8 cellular contexts compared by ENCODE assay signal in the genomic region with DNA sequence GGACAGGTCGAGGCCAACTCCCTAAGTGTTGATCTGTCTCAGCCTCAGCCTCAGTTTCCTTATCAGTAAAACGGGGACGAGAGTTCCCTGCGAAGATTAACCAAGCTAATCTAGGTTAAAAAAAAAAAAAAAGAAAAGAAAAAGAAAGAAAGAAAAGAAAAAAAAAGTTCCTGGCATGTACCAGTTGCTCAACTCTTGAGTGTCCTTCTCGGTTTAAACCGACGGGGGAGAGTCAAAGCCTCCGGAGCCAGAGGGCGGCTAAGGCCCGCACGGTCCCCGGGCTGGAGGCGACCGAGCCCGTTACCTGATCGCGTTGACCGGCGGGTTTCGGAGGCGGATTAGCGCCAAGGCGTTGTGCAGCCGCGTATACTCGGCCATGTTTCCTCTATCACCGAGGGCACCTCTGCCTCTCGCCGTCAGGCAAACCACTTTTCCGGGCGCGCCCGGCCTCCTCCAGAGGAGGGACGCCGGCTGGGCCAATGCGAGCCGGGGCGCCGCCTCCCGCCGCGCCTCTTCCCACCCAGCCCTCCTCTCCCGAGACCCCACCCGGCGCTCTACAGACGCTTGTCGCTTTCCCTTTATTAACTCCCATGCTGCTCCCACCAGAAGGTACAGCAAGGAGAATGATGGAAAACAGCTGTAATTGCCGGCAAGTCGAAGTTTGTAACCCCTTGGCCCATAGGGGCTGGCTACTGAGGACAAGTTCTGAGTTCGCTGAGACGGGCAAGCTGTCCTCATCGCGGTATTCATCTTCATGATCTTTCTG. TPM values are rescaled to one million over a fixed set of nuclear protein-coding genes. Genes with fewer than 3 reads are reported as not detected.
DNase-seq lines count a peak whose midpoint lies in the region; ATAC-seq and TF ChIP-seq lines count a peak whose summit lies in the region.

TSS of gene EHHADH (minus strand) at position 405 of the 766 bp plus-strand sequence. CDS start at position 378, 27 bp downstream.

- H3K4me1 Mint-ChIP-seq in activated CD8-positive, alpha-beta memory T cell treated with anti-CD3 and anti-CD28 coated beads, Interleukin-2, amount 10 ng/mL, durations not matched to agents 7 days and 5 days, result peaks cover 5% of the 10 kb centered on the region
- H3K4me1 Mint-ChIP-seq in endothelial cell (ENCODE audit: unreplicated experiment) (peaks cover 13% of the 10 kb centered on the region), mesothelial cell of epicardium (peaks cover 3% of the 10 kb centered on the region)

- ATAC-seq in HG02938 (IDR thresholded peaks at IDR 0.05; ENCODE audit: unreplicated experiment) (peak; percentile 69), GM18870 (IDR thresholded peaks at IDR 0.05; ENCODE audit: unreplicated experiment) (no peak)
- peak; percentile 99 for ATAC-seq in activated CD8-positive, alpha-beta memory T cell treated with anti-CD3 and anti-CD28 coated beads, Interleukin-2, amount 10 ng/mL, durations not matched to agents 7 days and 5 days

- peak within 1 kb of the TSS; percentile 68 for H3K27ac Mint-ChIP-seq in activated CD8-positive, alpha-beta memory T cell treated with anti-CD3 and anti-CD28 coated beads, Interleukin-2, amount 10 ng/mL, durations not matched to agents 7 days and 5 days
- H3K27ac Mint-ChIP-seq in endothelial cell (ENCODE audit: unreplicated experiment), result no peak within 1 kb of the TSS
- H3K27ac Mint-ChIP-seq in mesothelial cell of epicardium, result no peak within 1 kb of the TSS

- CTCF ChIA-PET in activated CD8-positive, alpha-beta memory T cell treated with anti-CD3 and anti-CD28 coated beads, Interleukin-2, amount 10 ng/mL, durations not matched to agents 7 days and 5 days (lab: Charles Lee), result interaction anchor here (1.4 kb wide), 1 partner anchor 9 kb away, joined by 3 read pairs; no protein-coding TSS in a partner anchor

- peak within 1 kb of the TSS; percentile 71 for H3K4me3 Mint-ChIP-seq in activated CD8-positive, alpha-beta memory T cell treated with anti-CD3 and anti-CD28 coated beads, Interleukin-2, amount 10 ng/mL, durations not matched to agents 7 days and 5 days
- peak within 1 kb of the TSS; percentile 88 for H3K4me3 Mint-ChIP-seq in endothelial cell (ENCODE audit: unreplicated experiment)
- peak within 1 kb of the TSS; percentile 63 for H3K4me3 Mint-ChIP-seq in mesothelial cell of epicardium

- peaks cover 3% of the 10 kb centered on the region for H3K36me3 Mint-ChIP-seq in activated CD8-positive, alpha-beta memory T cell treated with anti-CD3 and anti-CD28 coated beads, Interleukin-2, amount 10 ng/mL, durations not matched to agents 7 days and 5 days
- H3K36me3 Mint-ChIP-seq in endothelial cell (ENCODE audit: low read depth, unreplicated experiment) (peaks cover 10% of the 10 kb centered on the region), mesothelial cell of epicardium (peaks cover 3% of the 10 kb centered on the region)

- no peak for TF ChIP-seq CTCF in GM10266 (IDR thresholded peaks at IDR 0.05; ENCODE audit: control insufficient read depth, insufficient read depth, low read depth, missing control alignments)
- no peak for TF ChIP-seq CTCF in endothelial cell (IDR thresholded peaks at IDR 0.05; ENCODE audit: unreplicated experiment)
- no peak for TF ChIP-seq CTCF in mesothelial cell of epicardium (IDR thresholded peaks at IDR 0.05; ENCODE audit: unreplicated experiment)

- H3K27me3 Mint-ChIP-seq in activated CD8-positive, alpha-beta memory T cell treated with anti-CD3 and anti-CD28 coated beads, Interleukin-2, amount 10 ng/mL, durations not matched to agents 7 days and 5 days, result peaks cover 6% of the 10 kb centered on the region
- H3K27me3 Mint-ChIP-seq in endothelial cell (ENCODE audit: unreplicated experiment) (peaks cover 3% of the 10 kb centered on the region), mesothelial cell of epicardium (ENCODE audit: low read depth) (no peaks in the 10 kb centered on the region)

- peak; percentile 86 for DNase-seq in GM10266 (ENCODE audit: extremely low spot score)
- peak; percentile 51 for DNase-seq in NCI-H526 treated with DMSO at 0.1 percent for 48 hours (lab: John Stamatoyannopoulos, UW)
- DNase-seq in activated CD8-positive, alpha-beta memory T cell treated with anti-CD3 and anti-CD28 coated beads, Interleukin-2, amount 10 ng/mL, durations not matched to agents 7 days and 5 days, result peak; percentile 76
- peak; percentile 63 for DNase-seq in endothelial cell (ENCODE audit: low spot score)
- no peak for DNase-seq in mesothelial cell of epicardium (ENCODE audit: low spot score in 2 of 2, unreplicated experiment in 2 of 2)
- peak; percentile 46 for DNase-seq in stimulated activated CD8-positive, alpha-beta memory T cell treated with anti-CD3 and anti-CD28 coated beads, Interleukin-15, amount 100 ng/mL, for 48 hours (ENCODE audit: low read depth in 2 of 2)

- H3K9me3 Mint-ChIP-seq in activated CD8-positive, alpha-beta memory T cell treated with anti-CD3 and anti-CD28 coated beads, Interleukin-2, amount 10 ng/mL, durations not matched to agents 7 days and 5 days (ENCODE audit: low read depth), result no peaks in the 10 kb centered on the region
- peaks cover 5% of the 10 kb centered on the region for H3K9me3 Mint-ChIP-seq in endothelial cell (ENCODE audit: unreplicated experiment)
- peaks cover 14% of the 10 kb centered on the region for H3K9me3 Mint-ChIP-seq in mesothelial cell of epicardium

RNA-seq across cellular contexts. Expression of gene EHHADH, which starts in this region (rescaled TPM):
- 1 to 10 TPM; 3.8 to 4.0 TPM for total RNA-seq in activated CD8-positive, alpha-beta memory T cell treated with anti-CD3 and anti-CD28 coated beads, Interleukin-2, amount 10 ng/mL, durations not matched to agents 7 days and 5 days
- 6.8 TPM for total RNA-seq in endothelial cell (ENCODE audit: unreplicated experiment)
- 5.0 to 7.8 TPM (median 5.9 TPM) in 3 replicates for total RNA-seq in mesothelial cell of epicardium

Comparison
In these comparisons a context has a peak if more than half of its experiments do, and no peak if none do; other contexts are left out.
1. DNase-seq: peak in GM10266 (single experiment), NCI-H526 treated with DMSO at 0.1 percent for 48 hours (single experiment), activated CD8-positive, alpha-beta memory T cell treated with anti-CD3 and anti-CD28 coated beads, Interleukin-2, amount 10 ng/mL, durations not matched to agents 7 days and 5 days (single experiment), endothelial cell (single experiment) and stimulated activated CD8-positive, alpha-beta memory T cell treated with anti-CD3 and anti-CD28 coated beads, Interleukin-15, amount 100 ng/mL, for 48 hours (2 of 2); none in mesothelial cell of epicardium (0 of 2).
2. Peak in every context shown above with its lines, with median percentiles within 50 percentile points of each other: H3K4me3 Mint-ChIP-seq.